Comparison of ENCODE assay signal across 8 cellular contexts in the genomic region with DNA sequence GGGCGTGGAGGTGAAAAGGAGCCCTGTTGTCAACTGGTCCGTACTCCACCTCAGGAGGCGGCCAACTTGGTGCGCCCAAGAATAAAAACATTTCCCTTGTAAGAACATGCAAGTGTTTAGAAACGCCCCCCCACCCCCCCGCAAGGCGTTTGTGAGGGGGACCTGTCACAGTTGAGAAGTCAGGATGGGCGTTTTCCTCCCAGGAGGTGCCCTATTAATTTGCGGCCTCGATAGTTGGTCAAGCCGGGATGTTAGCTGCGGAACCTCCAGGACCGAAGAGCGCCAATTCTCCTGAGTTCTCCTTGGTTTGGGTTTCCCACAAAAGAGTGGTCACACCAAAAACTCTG. TPM values are rescaled to one million over a fixed set of nuclear protein-coding genes. Genes with fewer than 3 reads are reported as not detected.
DNase-seq lines count a peak whose midpoint lies in the region; ATAC-seq, FAIRE-seq and TF ChIP-seq lines count a peak whose summit lies in the region.

No MANE protein-coding gene starts in this region.

- POLR2A ChIA-PET in A549 (lab: Yijun Ruan, JAX), result interaction anchor here (0.6 to 5.8 kb wide), 8 partner anchors 9 to 515 kb away, joined by 3 to 116 read pairs (median 4); a partner anchor contains a TSS

- peaks cover 28% of the 10 kb centered on the region for H3K4me1 Mint-ChIP-seq in activated T-helper 17 cell treated with anti-CD3 and anti-CD28 coated beads, Interleukin-2, amount 50 U/mL, for 72 hours

- FAIRE-seq in A549 (lab: Jason Lieb, UNC) (no peak), H54 (lab: Jason Lieb, UNC) (no peak)

- ATAC-seq in A549 (peak; percentile 1 to 24; a peak in 3 of 6 replicates), GM21360 (IDR thresholded peaks at IDR 0.05; ENCODE audit: unreplicated experiment) (peak; percentile 4), Right ventricle myocardium inferior (peak; percentile 8), HG03469 (IDR thresholded peaks at IDR 0.05; ENCODE audit: unreplicated experiment) (no peak)
- peak; percentile 18 for ATAC-seq in activated T-helper 17 cell treated with anti-CD3 and anti-CD28 coated beads, Interleukin-2, amount 50 U/mL, for 72 hours (replicated peaks)

- TF ChIP-seq EP300 in A549 (IDR thresholded peaks at IDR 0.05) (no peak), sigmoid colon (IDR thresholded peaks at IDR 0.05) (no peak)

- peak overlapping the region; percentile 77 for H3K4me2 ChIP-seq in A549

- H3K36me3 ChIP-seq in KOPT-K1 (ENCODE audit: insufficient read depth, low read length) (peaks cover 14% of the 10 kb centered on the region), sigmoid colon (no peaks in the 10 kb centered on the region)

- CTCF ChIA-PET in A549 (lab: Yijun Ruan, JAX), result interaction anchor here (1.0 to 1.8 kb wide), 3 partner anchors 10 to 36 kb away, joined by 3 to 5 read pairs (median 4); a partner anchor contains a TSS

- H3K4me1 ChIP-seq in A549 (peaks cover 10% of the 10 kb centered on the region; the same call in 2 of the 3 replicates), sigmoid colon (peaks cover 0 to 47% (median 36%) of the 10 kb centered on the region in 4 donors)

- H3K9me3 ChIP-seq in A549 (no peaks in the 10 kb centered on the region), KOPT-K1 (ENCODE audit: insufficient read depth, low read length, poor library complexity, severe bottlenecking) (no peaks in the 10 kb centered on the region), sigmoid colon (no peaks in the 10 kb centered on the region)

- no peaks in the 10 kb centered on the region for H3K27me3 Mint-ChIP-seq in activated T-helper 17 cell treated with anti-CD3 and anti-CD28 coated beads, Interleukin-2, amount 50 U/mL, for 72 hours

- H3K4me3 Mint-ChIP-seq in activated T-helper 17 cell treated with anti-CD3 and anti-CD28 coated beads, Interleukin-2, amount 50 U/mL, for 72 hours, result peak overlapping the region; percentile 99

- peak overlapping the region; percentile 99 for H3K27ac Mint-ChIP-seq in activated T-helper 17 cell treated with anti-CD3 and anti-CD28 coated beads, Interleukin-2, amount 50 U/mL, for 72 hours

- under 1% methylated on average over 14 of the region's 14 CpGs for WGBS in A549 (ENCODE audit: missing lambda C conversion rate)
- 0 to 1% methylated on average over 14 of the region's 14 CpGs for WGBS in sigmoid colon, 2 donors

- no peak; the same call in 1 of the 2 replicates for TF ChIP-seq POLR2A in A549 (IDR thresholded peaks at IDR 0.05; ENCODE audit: low read length)
- TF ChIP-seq POLR2A in sigmoid colon (IDR thresholded peaks at IDR 0.05), result no peak
- no peak; the same call in 1 of the 2 replicates for TF ChIP-seq POLR2A in H54 (IDR thresholded peaks at IDR 0.05; ENCODE audit: low read depth, low read length)

- intact Hi-C loops in Right ventricle myocardium inferior (cut with DNase I), result loop anchor here (1.0 kb wide), 1 partner anchor 36 kb away; a partner anchor contains a TSS
- intact Hi-C loops in sigmoid colon (cut with DNase I), result loop anchor here (1.0 to 5.0 kb wide), 3 partner anchors 36 to 137 kb away; a partner anchor contains a TSS

- DNase-seq in A549 (ENCODE audit: low read depth in 1 of 2, low spot score in 1 of 2) (peak in 1 of 2 experiments; percentile 18), Right ventricle myocardium inferior (ENCODE audit: missing footprints) (peak; percentile 81), sigmoid colon (peak; percentile 91), H54 (ENCODE audit: insufficient read length, low spot score) (no peak)

- TF ChIP-seq CTCF in A549 (IDR thresholded peaks at IDR 0.05) (no peak), sigmoid colon (IDR thresholded peaks at IDR 0.05) (no peak)

- TF ChIP-seq RAD21 in A549 (conservative IDR thresholded peaks at IDR 0.05 in 1 of 2, IDR thresholded peaks at IDR 0.05 in 1 of 2), result no peak

- H3K9me3 Mint-ChIP-seq in activated T-helper 17 cell treated with anti-CD3 and anti-CD28 coated beads, Interleukin-2, amount 50 U/mL, for 72 hours, result no peaks in the 10 kb centered on the region

- peak overlapping the region; percentile 93 for H3K4me3 ChIP-seq in A549
- peak overlapping the region; percentile 82 to 91 (median 90) for H3K4me3 ChIP-seq in sigmoid colon

- H3K36me3 Mint-ChIP-seq in activated T-helper 17 cell treated with anti-CD3 and anti-CD28 coated beads, Interleukin-2, amount 50 U/mL, for 72 hours (ENCODE audit: low read depth), result peaks cover 79% of the 10 kb centered on the region

- H3K27ac ChIP-seq in A549 (peak overlapping the region; percentile 75 to 81), KOPT-K1 (ENCODE audit: low read depth, low read length, poor library complexity, severe bottlenecking) (peak overlapping the region; percentile 88), sigmoid colon (peak overlapping the region; percentile 94 to 98 (median 97))

- no peaks in the 10 kb centered on the region for H3K27me3 ChIP-seq in sigmoid colon

TF ChIP-seq in A549, 52 proteins besides CTCF, POLR2A, EP300 and RAD21:
- TF ChIP-seq CBX2 (IDR thresholded peaks at IDR 0.05; ENCODE audit: borderline replicate concordance, low read depth) (no peak), CBX8 (IDR thresholded peaks at IDR 0.05) (no peak), CHD4 (IDR thresholded peaks at IDR 0.05; ENCODE audit: borderline replicate concordance) (no peak), JUN (IDR thresholded peaks at IDR 0.05) (0 out of 5 replicates have a peak, but pooled peaks of 1 of the 2 experiments have one; percentile 26), GATA3 (IDR thresholded peaks at IDR 0.05; ENCODE audit: borderline replicate concordance) (no peak)
- TF ChIP-seq, protein P1, sequence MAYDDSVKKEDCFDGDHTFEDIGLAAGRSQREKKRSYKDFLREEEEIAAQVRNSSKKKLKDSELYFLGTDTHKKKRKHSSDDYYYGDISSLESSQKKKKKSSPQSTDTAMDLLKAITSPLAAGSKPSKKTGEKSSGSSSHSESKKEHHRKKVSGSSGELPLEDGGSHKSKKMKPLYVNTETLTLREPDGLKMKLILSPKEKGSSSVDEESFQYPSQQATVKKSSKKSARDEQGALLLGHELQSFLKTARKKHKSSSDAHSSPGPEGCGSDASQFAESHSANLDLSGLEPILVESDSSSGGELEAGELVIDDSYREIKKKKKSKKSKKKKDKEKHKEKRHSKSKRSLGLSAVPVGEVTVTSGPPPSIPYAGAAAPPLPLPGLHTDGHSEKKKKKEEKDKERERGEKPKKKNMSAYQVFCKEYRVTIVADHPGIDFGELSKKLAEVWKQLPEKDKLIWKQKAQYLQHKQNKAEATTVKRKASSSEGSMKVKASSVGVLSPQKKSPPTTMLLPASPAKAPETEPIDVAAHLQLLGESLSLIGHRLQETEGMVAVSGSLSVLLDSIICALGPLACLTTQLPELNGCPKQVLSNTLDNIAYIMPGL (CRISPR knock-in tag; IDR thresholded peaks at IDR 0.05; ENCODE audit: borderline replicate concordance), result no peak
- TF ChIP-seq, protein P2, sequence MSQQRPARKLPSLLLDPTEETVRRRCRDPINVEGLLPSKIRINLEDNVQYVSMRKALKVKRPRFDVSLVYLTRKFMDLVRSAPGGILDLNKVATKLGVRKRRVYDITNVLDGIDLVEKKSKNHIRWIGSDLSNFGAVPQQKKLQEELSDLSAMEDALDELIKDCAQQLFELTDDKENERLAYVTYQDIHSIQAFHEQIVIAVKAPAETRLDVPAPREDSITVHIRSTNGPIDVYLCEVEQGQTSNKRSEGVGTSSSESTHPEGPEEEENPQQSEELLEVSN (IDR thresholded peaks at IDR 0.05; ENCODE audit: borderline replicate concordance, low read depth), result no peak

RNA-seq across cellular contexts. Expression of a gene that starts 0.7 kb away (rescaled TPM):
- polyA plus RNA-seq in A549 (2011; rRNA removed) (12.0 and 19.6 TPM in 2 replicates), A549 (2017; fragmentation: RNase III; extraction: RNeasy Plus Mini Kit Qiagen cat#74134 plus additional on column Dnase treatment) (16.5 to 18.4 TPM (median 17.2 TPM) in 3 replicates), sigmoid colon (10 to 100 TPM in 1 of 3 donors, 1 to 10 TPM in 2; 7.2 to 11.0 (median 9.0) TPM)
- polyA plus RNA-seq in A549 (2012; cell fraction: cytosol; rRNA removed), result 14.2 and 14.9 TPM in 2 replicates
- 10.7 and 12.5 TPM in 2 replicates for polyA plus RNA-seq in A549 (2012; cell fraction: nucleus; rRNA removed)
- polyA minus RNA-seq in A549 (2011; rRNA and poly(A)+ RNA removed), result 0.70 and 2.0 TPM in 2 replicates
- 10 to 100 TPM; 31.7 to 57.4 TPM for total RNA-seq in activated T-helper 17 cell treated with anti-CD3 and anti-CD28 coated beads, Interleukin-2, amount 50 U/mL, for 72 hours
- total RNA-seq in Right ventricle myocardium inferior (14.6 TPM), sigmoid colon (10 to 100 TPM; 39.6 to 61.4 (median 53.1) TPM)

RNA-seq across cellular contexts. Expression of a gene that starts 28.8 kb away (rescaled TPM):
- polyA plus RNA-seq in A549 (2011; rRNA removed), result not detected in 2 replicates
- not detected in 2 replicates for polyA plus RNA-seq in A549 (2012; cell fraction: cytosol; rRNA removed)
- polyA plus RNA-seq in A549 (2012; cell fraction: nucleus; rRNA removed), result not detected in 2 replicates
- polyA plus RNA-seq in A549 (2017; fragmentation: RNase III; extraction: RNeasy Plus Mini Kit Qiagen cat#74134 plus additional on column Dnase treatment), result not detected in 3 replicates
- polyA minus RNA-seq in A549 (2011; rRNA and poly(A)+ RNA removed), result not detected in 2 replicates
- not detected for total RNA-seq in activated T-helper 17 cell treated with anti-CD3 and anti-CD28 coated beads, Interleukin-2, amount 50 U/mL, for 72 hours
- 0.76 TPM for total RNA-seq in Right ventricle myocardium inferior
- total RNA-seq in sigmoid colon, result 1 to 10 TPM; 2.6 to 5.8 (median 4.5) TPM
- under 1 TPM in 2 of 3 donors, not detected in 1; 0.55 to 0.60 TPM for polyA plus RNA-seq in sigmoid colon

RNA-seq across cellular contexts. Expression of a gene that starts 35.9 kb away (rescaled TPM):
- polyA plus RNA-seq in A549 (2011; rRNA removed) (67.3 and 128 TPM in 2 replicates), A549 (2017; fragmentation: RNase III; extraction: RNeasy Plus Mini Kit Qiagen cat#74134 plus additional on column Dnase treatment) (101 to 108 TPM (median 103 TPM) in 3 replicates), sigmoid colon (100 to 1,000 TPM in 2 of 3 donors, 10 to 100 TPM in 1; 96.1 to 255 (median 129) TPM)
- polyA plus RNA-seq in A549 (2012; cell fraction: cytosol; rRNA removed), result 45.2 and 68.6 TPM in 2 replicates
- 20.9 and 28.8 TPM in 2 replicates for polyA plus RNA-seq in A549 (2012; cell fraction: nucleus; rRNA removed)
- polyA minus RNA-seq in A549 (2011; rRNA and poly(A)+ RNA removed), result 11.1 and 13.7 TPM in 2 replicates
- total RNA-seq in activated T-helper 17 cell treated with anti-CD3 and anti-CD28 coated beads, Interleukin-2, amount 50 U/mL, for 72 hours, result 100 to 1,000 TPM; 431 to 468 TPM
- total RNA-seq in Right ventricle myocardium inferior (42.1 TPM), sigmoid colon (10 to 100 TPM; 45.1 to 74.7 (median 59.4) TPM)

Comparison
In these comparisons a context has a peak if more than half of its experiments do, and no peak if none do; other contexts are left out.
1. RNA of a gene that starts 35.9 kb away (total RNA-seq): 431 to 468 TPM in activated T-helper 17 cell treated with anti-CD3 and anti-CD28 coated beads, Interleukin-2, amount 50 U/mL, for 72 hours; 45.1 to 74.7 TPM in sigmoid colon and 42.1 TPM in Right ventricle myocardium inferior (single experiment); every median in the first group is over 4 times any median in the second.
2. Peak in every context shown above with its lines, with median percentiles within 50 percentile points of each other: H3K27ac ChIP-seq.